Comparison of ENCODE assay signal across 24 cellular contexts in the genomic region with DNA sequence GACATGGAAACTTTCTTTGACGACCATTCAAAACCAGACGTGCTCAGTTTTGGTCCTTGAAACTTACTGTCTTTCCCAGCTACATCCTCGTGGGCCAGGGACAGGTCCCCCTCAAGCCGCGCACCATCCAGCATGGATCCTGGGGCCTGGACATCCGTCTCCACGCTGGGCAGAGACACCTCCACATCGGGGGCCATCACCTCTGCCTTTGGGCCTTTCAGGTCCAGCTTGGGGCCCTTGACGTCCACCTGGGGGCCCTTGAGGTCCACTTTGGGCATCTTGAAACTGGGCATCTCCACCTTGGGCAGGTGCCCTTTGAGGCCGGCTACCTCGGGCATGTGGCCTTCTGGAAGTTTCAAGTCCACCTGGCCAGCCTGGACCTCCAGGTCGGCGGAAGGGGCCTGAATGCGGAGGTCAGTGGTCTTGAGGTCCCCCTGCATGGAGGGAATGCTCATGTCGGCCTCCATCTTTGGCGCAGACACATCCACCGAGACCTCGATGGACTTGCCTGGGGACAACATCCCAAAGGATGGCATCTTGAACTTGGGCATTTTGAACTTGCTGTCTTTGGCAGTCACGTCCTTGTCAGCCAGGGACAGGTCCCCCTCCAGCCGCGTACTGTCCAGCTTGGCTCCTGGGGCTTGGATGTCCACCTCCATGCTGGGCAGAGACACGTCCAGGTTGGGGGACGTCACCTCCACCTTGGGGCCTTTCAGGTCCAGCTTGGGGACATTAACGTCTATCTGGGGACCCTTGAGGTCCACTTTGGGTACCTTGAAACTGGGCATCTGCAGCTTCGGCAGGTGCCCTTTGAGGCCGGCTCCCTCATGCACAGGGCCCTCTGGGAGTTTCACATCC. TPM values are rescaled to one million over a fixed set of nuclear protein-coding genes. Genes with fewer than 3 reads are reported as not detected.
DNase-seq lines count a peak whose midpoint lies in the region; ATAC-seq lines count a peak whose summit lies in the region.
"Had no signal": no experiment of that assay in that cellular context is flagged by ENCODE, and none has a peak within 500 bp of the region (broad histone marks: within the 10 kb centered on the region; RNA-seq: fewer than 3 reads in every experiment).

No MANE protein-coding gene starts in this region.

- H3K9me3 ChIP-seq in right cardiac atrium (ENCODE audit: control insufficient read depth, low read length): no peaks in the 10 kb centered on the region

- no peaks in the 10 kb centered on the region for H3K4me1 ChIP-seq in right cardiac atrium (ENCODE audit: control insufficient read depth, insufficient read depth, low read length)

- H3K9me3 Mint-ChIP-seq in activated T-cell treated with anti-CD3 and anti-CD28 coated beads, Interleukin-2, amount 50 U/mL, for 24 hours: no peaks in the 10 kb centered on the region
- H3K9me3 Mint-ChIP-seq: IgD-negative memory B cell had no signal

- no peak overlapping the region for H3K4me3 Mint-ChIP-seq in activated T-cell treated with anti-CD3 and anti-CD28 coated beads, Interleukin-2, amount 50 U/mL, for 24 hours
- H3K4me3 Mint-ChIP-seq: IgD-negative memory B cell had no signal

- 93% methylated on average over 26 of the region's 26 CpGs for WGBS in right cardiac atrium

- H3K27ac ChIP-seq in right cardiac atrium (ENCODE audit: low read length) (no peak overlapping the region), caudate nucleus (ENCODE audit: low read depth, low read length) (no peak overlapping the region)
- H3K27ac ChIP-seq: HL-60, KMS-11, PC-9 had no signal

- H3K4me3 ChIP-seq in right cardiac atrium (ENCODE audit: low read length): no peak overlapping the region
- H3K4me3 ChIP-seq: PC-9 had no signal

- no peaks in the 10 kb centered on the region for H3K27me3 Mint-ChIP-seq in activated T-cell treated with anti-CD3 and anti-CD28 coated beads, Interleukin-2, amount 50 U/mL, for 24 hours
- H3K27me3 Mint-ChIP-seq: IgD-negative memory B cell had no signal

- ATAC-seq in right cardiac atrium (no peak), Right ventricle myocardium inferior (no peak)

- no peaks in the 10 kb centered on the region for H3K4me1 Mint-ChIP-seq in activated T-cell treated with anti-CD3 and anti-CD28 coated beads, Interleukin-2, amount 50 U/mL, for 24 hours (ENCODE audit: low read depth)

- intact Hi-C loops in right cardiac atrium (cut with DNase I): no loop called here
- intact Hi-C loops in Right ventricle myocardium inferior (cut with DNase I): no loop called here
- intact Hi-C loops in posterior vena cava (cut with DNase I): no loop called here

- DNase-seq in activated T-cell treated with anti-CD3 and anti-CD28 coated beads, Interleukin-2, amount 50 U/mL, for 1 hour: peak; percentile 10
- no peak for DNase-seq in activated T-cell treated with anti-CD3 and anti-CD28 coated beads, Interleukin-2, amount 50 U/mL, for 24 hours
- DNase-seq in right cardiac atrium (peak in 2 of 3 donors; percentile 37 to 45), Right ventricle myocardium inferior (ENCODE audit: missing footprints) (no peak), posterior vena cava (ENCODE audit: low spot score) (peak; percentile 67), GDM1 (lab: John Stamatoyannopoulos, UW) (no peak), caudate nucleus (lab: John Stamatoyannopoulos, UW) (no peak)
- DNase-seq in effector CD4-positive, alpha-beta T cell: no peak
- DNase-seq: 8988T; ACHN; Calu3; DMS79 treated with DMSO at 0.1 percent for 48 hours; MM.1S; NCI-H2029; NCI-H446 treated with DMSO at 0.1 percent for 48 hours; NCI-H82; NK-92 treated with Interleukin-12 subunit alpha and Interleukin-12 subunit beta, amount 100 ng/mL, for 24 hours; PC-9; SHP77 treated with DMSO at 0.1 percent for 48 hours had no signal

- H3K27ac Mint-ChIP-seq in activated T-cell treated with anti-CD3 and anti-CD28 coated beads, Interleukin-2, amount 50 U/mL, for 24 hours: no peak overlapping the region
- H3K27ac Mint-ChIP-seq: IgD-negative memory B cell had no signal

- H3K27me3 ChIP-seq in right cardiac atrium (ENCODE audit: control insufficient read depth, insufficient read depth): no peaks in the 10 kb centered on the region

- H3K36me3 Mint-ChIP-seq in activated T-cell treated with anti-CD3 and anti-CD28 coated beads, Interleukin-2, amount 50 U/mL, for 24 hours (ENCODE audit: low read depth): no peaks in the 10 kb centered on the region
- H3K36me3 Mint-ChIP-seq: IgD-negative memory B cell had no signal

RNA-seq across cellular contexts. Expression of a gene that starts 17.1 kb away (rescaled TPM):
- total RNA-seq in right cardiac atrium: under 1 TPM; 0.06 to 0.88 (median 0.20) TPM
- polyA plus RNA-seq in right cardiac atrium: 0.05 TPM
- not detected for total RNA-seq in Right ventricle myocardium inferior
- under 1 TPM in 1 of 2 donors, not detected in 1; 0.24 TPM for total RNA-seq in posterior vena cava
- total RNA-seq: H4, PC-9, RPMI7951 had no signal

RNA-seq across cellular contexts. Expression of a gene that starts 36.4 kb away (rescaled TPM):
- 1 to 10 TPM; 2.5 to 5.7 (median 3.3) TPM for total RNA-seq in right cardiac atrium
- 2.0 TPM for polyA plus RNA-seq in right cardiac atrium
- total RNA-seq in Right ventricle myocardium inferior: 2.5 TPM
- 100 to 1,000 TPM; 242 to 274 TPM for total RNA-seq in posterior vena cava

RNA-seq across cellular contexts. Expression of a gene that starts 43.9 kb away (rescaled TPM):
- total RNA-seq in right cardiac atrium: 1 to 10 TPM; 1.8 to 4.2 (median 3.1) TPM
- 2.4 TPM for polyA plus RNA-seq in right cardiac atrium
- total RNA-seq in Right ventricle myocardium inferior: 1.9 TPM
- 1 to 10 TPM; 4.7 to 5.6 TPM for total RNA-seq in posterior vena cava

Comparison
In these comparisons a context has a peak if more than half of its experiments do, and no peak if none do; other contexts are left out.
1. DNase-seq: peak in activated T-cell treated with anti-CD3 and anti-CD28 coated beads, Interleukin-2, amount 50 U/mL, for 1 hour (single experiment), right cardiac atrium (2 of 3) and posterior vena cava (single experiment); none in activated T-cell treated with anti-CD3 and anti-CD28 coated beads, Interleukin-2, amount 50 U/mL, for 24 hours (single experiment), Right ventricle myocardium inferior (single experiment), GDM1 (single experiment), caudate nucleus (0 of 61) and effector CD4-positive, alpha-beta T cell (single experiment).
2. RNA of a gene that starts 36.4 kb away (total RNA-seq): 242 to 274 TPM in posterior vena cava; 2.5 to 5.7 TPM in right cardiac atrium and 2.5 TPM in Right ventricle myocardium inferior (single experiment); every median in the first group is over 10 times any median in the second.